ENCODE assay signal across 27 cellular contexts in the genomic region with DNA sequence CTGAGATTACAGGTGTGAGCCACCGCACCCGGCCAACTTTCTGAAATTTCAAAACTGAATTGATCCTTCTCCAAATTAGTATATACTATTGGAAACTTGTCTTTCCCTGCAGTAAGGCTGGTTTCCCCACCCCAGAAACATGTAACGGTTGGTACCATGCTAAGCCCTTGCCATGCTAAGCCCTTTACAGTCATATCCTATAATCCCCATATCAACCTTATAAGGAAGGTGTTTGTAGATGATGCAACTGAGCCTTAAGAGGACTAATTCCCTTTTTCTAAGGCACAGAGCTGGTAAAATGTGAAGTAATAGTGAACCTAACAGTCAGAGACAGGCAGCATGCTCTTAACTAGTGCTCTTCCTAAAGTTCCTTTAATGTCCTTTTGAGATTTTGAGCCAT.
"Had no signal": no experiment of that assay in that cellular context is flagged by ENCODE, and none has a peak within 500 bp of the region (broad histone marks: within the 10 kb centered on the region; RNA-seq: fewer than 3 reads in every experiment).

No MANE protein-coding gene starts in this region.

- ATAC-seq: activated CD4-positive, CD25-positive, alpha-beta regulatory T cell treated with anti-CD3 and anti-CD28 coated beads, Interleukin-2, amount 50 U/mL, for 24 hours; activated CD8-positive, alpha-beta T cell treated with anti-CD3 and anti-CD28 coated beads, Interleukin-2, amount 10 ng/mL, durations not matched to agents 7 days and 5 days; Panc1; Right ventricle myocardium inferior; T-cell had no signal

- DNase-seq: activated CD4-positive, alpha-beta T cell treated with anti-CD3 and anti-CD28 coated beads for 48 hours; activated CD4-positive, alpha-beta T cell treated with anti-CD3 and anti-CD28 coated beads, Interleukin-2, amount 50 U/mL, for 4 hours; activated CD8-positive, alpha-beta memory T cell treated with anti-CD3 and anti-CD28 coated beads, Interleukin-2, amount 50 U/mL, for 48 hours; activated CD8-positive, alpha-beta T cell treated with anti-CD3 and anti-CD28 coated beads, Interleukin-2, amount 10 ng/mL, durations not matched to agents 7 days and 5 days; activated naive CD4-positive, alpha-beta T cell treated with anti-CD3 and anti-CD28 coated beads, Interleukin-2, amount 50 U/mL, for 16 hours; activated naive CD8-positive, alpha-beta T cell treated with anti-CD3 and anti-CD28 coated beads, Interleukin-2, amount 10 ng/mL, durations not matched to agents 7 days and 5 days; activated T-cell treated with anti-CD3 and anti-CD28 coated beads, Interleukin-2, amount 50 U/mL, for 1 hour; adrenal gland; aorta; caudate nucleus; colonic mucosa; MG63; NCI-H1092; NCI-H1417; NCI-H1930; NCI-H2171 treated with DMSO at 0.1 percent for 48 hours; NCI-H226; NCI-H510A; NCI-H526 treated with DMSO at 0.1 percent for 48 hours; OCI-M1; RPMI8226; T-cell; T-helper 2 cell; T1000 had no signal
